1 cellular context compared by ENCODE assay signal in the genomic region with DNA sequence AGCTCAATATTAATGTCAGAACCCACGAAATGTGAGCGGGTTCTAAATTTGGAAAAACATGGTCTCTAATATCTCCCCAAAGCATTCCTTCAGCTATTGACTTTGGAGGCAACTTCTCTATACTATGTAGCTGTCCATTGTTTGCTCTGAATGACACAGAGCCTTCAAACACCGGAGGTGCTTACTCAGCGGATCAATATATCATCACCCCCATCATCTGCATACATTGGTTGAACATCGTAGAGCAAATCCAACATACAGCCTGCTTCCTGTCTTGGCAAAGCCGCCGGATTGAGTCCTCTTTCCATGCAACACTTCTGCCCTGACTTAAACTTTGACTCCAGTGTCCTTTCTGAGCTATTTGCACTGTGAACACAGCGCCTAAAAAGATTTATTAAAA.
A peak's percentile ranks its signal among the peaks of the same experiment; 100 is the strongest.
TF ChIP-seq lines count a peak whose summit lies in the region.

No MANE protein-coding gene starts in this region.

TF ChIP-seq in HepG2, 621 proteins besides CTCF, POLR2A, EP300 and RAD21 (continued from another document and continues in another):
- TF ChIP-seq, protein P1, sequence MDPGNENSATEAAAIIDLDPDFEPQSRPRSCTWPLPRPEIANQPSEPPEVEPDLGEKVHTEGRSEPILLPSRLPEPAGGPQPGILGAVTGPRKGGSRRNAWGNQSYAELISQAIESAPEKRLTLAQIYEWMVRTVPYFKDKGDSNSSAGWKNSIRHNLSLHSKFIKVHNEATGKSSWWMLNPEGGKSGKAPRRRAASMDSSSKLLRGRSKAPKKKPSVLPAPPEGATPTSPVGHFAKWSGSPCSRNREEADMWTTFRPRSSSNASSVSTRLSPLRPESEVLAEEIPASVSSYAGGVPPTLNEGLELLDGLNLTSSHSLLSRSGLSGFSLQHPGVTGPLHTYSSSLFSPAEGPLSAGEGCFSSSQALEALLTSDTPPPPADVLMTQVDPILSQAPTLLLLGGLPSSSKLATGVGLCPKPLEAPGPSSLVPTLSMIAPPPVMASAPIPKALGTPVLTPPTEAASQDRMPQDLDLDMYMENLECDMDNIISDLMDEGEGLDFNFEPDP (CRISPR knock-in tag; conservative IDR thresholded peaks at IDR 0.05): no peak
- no peak for TF ChIP-seq ZNF619 (CRISPR knock-in tag; IDR thresholded peaks at IDR 0.05)
- no peak for TF ChIP-seq THAP9 (CRISPR knock-in tag; IDR thresholded peaks at IDR 0.05; ENCODE audit: borderline replicate concordance)
- no peak for TF ChIP-seq ZNF777 (CRISPR knock-in tag; IDR thresholded peaks at IDR 0.05)
- no peak for TF ChIP-seq PITX1 (CRISPR knock-in tag; IDR thresholded peaks at IDR 0.05)
- TF ChIP-seq, protein P2, sequence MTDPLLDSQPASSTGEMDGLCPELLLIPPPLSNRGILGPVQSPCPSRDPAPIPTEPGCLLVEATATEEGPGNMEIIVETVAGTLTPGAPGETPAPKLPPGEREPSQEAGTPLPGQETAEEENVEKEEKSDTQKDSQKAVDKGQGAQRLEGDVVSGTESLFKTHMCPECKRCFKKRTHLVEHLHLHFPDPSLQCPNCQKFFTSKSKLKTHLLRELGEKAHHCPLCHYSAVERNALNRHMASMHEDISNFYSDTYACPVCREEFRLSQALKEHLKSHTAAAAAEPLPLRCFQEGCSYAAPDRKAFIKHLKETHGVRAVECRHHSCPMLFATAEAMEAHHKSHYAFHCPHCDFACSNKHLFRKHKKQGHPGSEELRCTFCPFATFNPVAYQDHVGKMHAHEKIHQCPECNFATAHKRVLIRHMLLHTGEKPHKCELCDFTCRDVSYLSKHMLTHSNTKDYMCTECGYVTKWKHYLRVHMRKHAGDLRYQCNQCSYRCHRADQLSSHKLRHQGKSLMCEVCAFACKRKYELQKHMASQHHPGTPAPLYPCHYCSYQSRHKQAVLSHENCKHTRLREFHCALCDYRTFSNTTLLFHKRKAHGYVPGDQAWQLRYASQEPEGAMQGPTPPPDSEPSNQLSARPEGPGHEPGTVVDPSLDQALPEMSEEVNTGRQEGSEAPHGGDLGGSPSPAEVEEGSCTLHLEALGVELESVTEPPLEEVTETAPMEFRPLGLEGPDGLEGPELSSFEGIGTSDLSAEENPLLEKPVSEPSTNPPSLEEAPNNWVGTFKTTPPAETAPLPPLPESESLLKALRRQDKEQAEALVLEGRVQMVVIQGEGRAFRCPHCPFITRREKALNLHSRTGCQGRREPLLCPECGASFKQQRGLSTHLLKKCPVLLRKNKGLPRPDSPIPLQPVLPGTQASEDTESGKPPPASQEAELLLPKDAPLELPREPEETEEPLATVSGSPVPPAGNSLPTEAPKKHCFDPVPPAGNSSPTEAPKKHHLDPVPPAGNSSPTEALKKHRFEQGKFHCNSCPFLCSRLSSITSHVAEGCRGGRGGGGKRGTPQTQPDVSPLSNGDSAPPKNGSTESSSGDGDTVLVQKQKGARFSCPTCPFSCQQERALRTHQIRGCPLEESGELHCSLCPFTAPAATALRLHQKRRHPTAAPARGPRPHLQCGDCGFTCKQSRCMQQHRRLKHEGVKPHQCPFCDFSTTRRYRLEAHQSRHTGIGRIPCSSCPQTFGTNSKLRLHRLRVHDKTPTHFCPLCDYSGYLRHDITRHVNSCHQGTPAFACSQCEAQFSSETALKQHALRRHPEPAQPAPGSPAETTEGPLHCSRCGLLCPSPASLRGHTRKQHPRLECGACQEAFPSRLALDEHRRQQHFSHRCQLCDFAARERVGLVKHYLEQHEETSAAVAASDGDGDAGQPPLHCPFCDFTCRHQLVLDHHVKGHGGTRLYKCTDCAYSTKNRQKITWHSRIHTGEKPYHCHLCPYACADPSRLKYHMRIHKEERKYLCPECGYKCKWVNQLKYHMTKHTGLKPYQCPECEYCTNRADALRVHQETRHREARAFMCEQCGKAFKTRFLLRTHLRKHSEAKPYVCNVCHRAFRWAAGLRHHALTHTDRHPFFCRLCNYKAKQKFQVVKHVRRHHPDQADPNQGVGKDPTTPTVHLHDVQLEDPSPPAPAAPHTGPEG (CRISPR knock-in tag; IDR thresholded peaks at IDR 0.05): no peak
- TF ChIP-seq FOXP1 (IDR thresholded peaks at IDR 0.05): no peak
- TF ChIP-seq FOXP1 (CRISPR knock-in tag; IDR thresholded peaks at IDR 0.05): peak; percentile 50; the same call in 1 of the 2 replicates
- no peak for TF ChIP-seq KLF11 (CRISPR knock-in tag; IDR thresholded peaks at IDR 0.05)
- TF ChIP-seq, protein P3, sequence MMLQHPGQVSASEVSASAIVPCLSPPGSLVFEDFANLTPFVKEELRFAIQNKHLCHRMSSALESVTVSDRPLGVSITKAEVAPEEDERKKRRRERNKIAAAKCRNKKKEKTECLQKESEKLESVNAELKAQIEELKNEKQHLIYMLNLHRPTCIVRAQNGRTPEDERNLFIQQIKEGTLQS (CRISPR knock-in tag; IDR thresholded peaks at IDR 0.05): peak; percentile 56; the same call in 1 of the 2 replicates
- TF ChIP-seq ONECUT2 (CRISPR knock-in tag; IDR thresholded peaks at IDR 0.05): peak; percentile 91
- TF ChIP-seq SKI (IDR thresholded peaks at IDR 0.05; ENCODE audit: partially characterized antibody): peak; percentile 26
- TF ChIP-seq NBN (conservative IDR thresholded peaks at IDR 0.05): no peak
- TF ChIP-seq SOX13 (IDR thresholded peaks at IDR 0.05): no peak
- peak in 1 of 2 experiments; percentile 79; a peak in 2 of 4 replicates for TF ChIP-seq SOX13 (CRISPR knock-in tag; conservative IDR thresholded peaks at IDR 0.05 in 1 of 2, IDR thresholded peaks at IDR 0.05 in 1 of 2)
- no peak for TF ChIP-seq SRY (CRISPR knock-in tag; IDR thresholded peaks at IDR 0.05)
- TF ChIP-seq ZNF780A (CRISPR knock-in tag; IDR thresholded peaks at IDR 0.05): no peak
- TF ChIP-seq MYC (CRISPR knock-in tag; IDR thresholded peaks at IDR 0.05; ENCODE audit: borderline replicate concordance): no peak
- no peak for TF ChIP-seq ZNF839 (CRISPR knock-in tag; IDR thresholded peaks at IDR 0.05; ENCODE audit: borderline replicate concordance)
- TF ChIP-seq KAT2B (IDR thresholded peaks at IDR 0.05; ENCODE audit: borderline replicate concordance, low read depth, low read length): 0 out of 2 replicates have a peak, but pooled peaks have one; percentile 24
- TF ChIP-seq NR2F6 (IDR thresholded peaks at IDR 0.05): peak; percentile 49; the same call in 1 of the 2 replicates
- 0 out of 2 replicates have a peak, but pooled peaks have one; percentile 28 for TF ChIP-seq NR2F6 (CRISPR knock-in tag; IDR thresholded peaks at IDR 0.05)
- no peak for TF ChIP-seq U2AF2 (IDR thresholded peaks at IDR 0.05; ENCODE audit: low read depth, low read length)
- TF ChIP-seq RARA (CRISPR knock-in tag; IDR thresholded peaks at IDR 0.05): peak; percentile 67
- TF ChIP-seq, protein P4, sequence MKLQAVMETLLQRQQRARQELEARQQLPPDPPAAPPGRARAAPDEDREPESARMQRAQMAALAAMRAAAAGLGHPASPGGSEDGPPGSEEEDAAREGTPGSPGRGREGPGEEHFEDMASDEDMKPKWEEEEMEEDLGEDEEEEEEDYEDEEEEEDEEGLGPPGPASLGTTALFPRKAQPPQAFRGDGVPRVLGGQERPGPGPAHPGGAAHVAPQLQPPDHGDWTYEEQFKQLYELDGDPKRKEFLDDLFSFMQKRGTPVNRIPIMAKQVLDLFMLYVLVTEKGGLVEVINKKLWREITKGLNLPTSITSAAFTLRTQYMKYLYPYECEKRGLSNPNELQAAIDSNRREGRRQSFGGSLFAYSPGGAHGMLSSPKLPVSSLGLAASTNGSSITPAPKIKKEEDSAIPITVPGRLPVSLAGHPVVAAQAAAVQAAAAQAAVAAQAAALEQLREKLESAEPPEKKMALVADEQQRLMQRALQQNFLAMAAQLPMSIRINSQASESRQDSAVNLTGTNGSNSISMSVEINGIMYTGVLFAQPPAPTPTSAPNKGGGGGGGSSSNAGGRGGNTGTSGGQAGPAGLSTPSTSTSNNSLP (IDR thresholded peaks at IDR 0.05; ENCODE audit: low read depth, low read length): peak; percentile 87
- peak; percentile 30; the same call in 1 of the 2 replicates for TF ChIP-seq RXRA (CRISPR knock-in tag; IDR thresholded peaks at IDR 0.05)
- TF ChIP-seq RCOR2 (CRISPR knock-in tag; IDR thresholded peaks at IDR 0.05): no peak
- peak; percentile 35; the same call in 1 of the 2 replicates for TF ChIP-seq THAP11 (CRISPR knock-in tag; IDR thresholded peaks at IDR 0.05)
- TF ChIP-seq ZNF12 (CRISPR knock-in tag; IDR thresholded peaks at IDR 0.05): 0 out of 2 replicates have a peak, but pooled peaks have one; percentile 43
- no peak for TF ChIP-seq THYN1 (CRISPR knock-in tag; IDR thresholded peaks at IDR 0.05; ENCODE audit: borderline replicate concordance, low read depth)
- no peak for TF ChIP-seq SMAD1 (CRISPR knock-in tag; IDR thresholded peaks at IDR 0.05; ENCODE audit: borderline replicate concordance, low read depth)
- TF ChIP-seq HIVEP1 (CRISPR knock-in tag; IDR thresholded peaks at IDR 0.05): no peak
- TF ChIP-seq, protein P5, sequence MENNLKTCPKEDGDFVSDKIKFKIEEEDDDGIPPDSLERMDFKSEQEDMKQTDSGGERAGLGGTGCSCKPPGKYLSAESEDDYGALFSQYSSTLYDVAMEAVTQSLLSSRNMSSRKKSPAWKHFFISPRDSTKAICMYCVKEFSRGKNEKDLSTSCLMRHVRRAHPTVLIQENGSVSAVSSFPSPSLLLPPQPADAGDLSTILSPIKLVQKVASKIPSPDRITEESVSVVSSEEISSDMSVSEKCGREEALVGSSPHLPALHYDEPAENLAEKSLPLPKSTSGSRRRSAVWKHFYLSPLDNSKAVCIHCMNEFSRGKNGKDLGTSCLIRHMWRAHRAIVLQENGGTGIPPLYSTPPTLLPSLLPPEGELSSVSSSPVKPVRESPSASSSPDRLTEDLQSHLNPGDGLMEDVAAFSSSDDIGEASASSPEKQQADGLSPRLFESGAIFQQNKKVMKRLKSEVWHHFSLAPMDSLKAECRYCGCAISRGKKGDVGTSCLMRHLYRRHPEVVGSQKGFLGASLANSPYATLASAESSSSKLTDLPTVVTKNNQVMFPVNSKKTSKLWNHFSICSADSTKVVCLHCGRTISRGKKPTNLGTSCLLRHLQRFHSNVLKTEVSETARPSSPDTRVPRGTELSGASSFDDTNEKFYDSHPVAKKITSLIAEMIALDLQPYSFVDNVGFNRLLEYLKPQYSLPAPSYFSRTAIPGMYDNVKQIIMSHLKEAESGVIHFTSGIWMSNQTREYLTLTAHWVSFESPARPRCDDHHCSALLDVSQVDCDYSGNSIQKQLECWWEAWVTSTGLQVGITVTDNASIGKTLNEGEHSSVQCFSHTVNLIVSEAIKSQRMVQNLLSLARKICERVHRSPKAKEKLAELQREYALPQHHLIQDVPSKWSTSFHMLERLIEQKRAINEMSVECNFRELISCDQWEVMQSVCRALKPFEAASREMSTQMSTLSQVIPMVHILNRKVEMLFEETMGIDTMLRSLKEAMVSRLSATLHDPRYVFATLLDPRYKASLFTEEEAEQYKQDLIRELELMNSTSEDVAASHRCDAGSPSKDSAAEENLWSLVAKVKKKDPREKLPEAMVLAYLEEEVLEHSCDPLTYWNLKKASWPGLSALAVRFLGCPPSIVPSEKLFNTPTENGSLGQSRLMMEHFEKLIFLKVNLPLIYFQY (CRISPR knock-in tag; IDR thresholded peaks at IDR 0.05; ENCODE audit: borderline replicate concordance): no peak
- TF ChIP-seq ZNF234 (CRISPR knock-in tag; conservative IDR thresholded peaks at IDR 0.05): no peak
- no peak for TF ChIP-seq LCORL (IDR thresholded peaks at IDR 0.05)
- peak; percentile 48; the same call in 1 of the 2 replicates for TF ChIP-seq LCORL (CRISPR knock-in tag; IDR thresholded peaks at IDR 0.05)
- TF ChIP-seq NONO (IDR thresholded peaks at IDR 0.05): no peak
- no peak for TF ChIP-seq NONO (CRISPR knock-in tag; conservative IDR thresholded peaks at IDR 0.05)
- no peak for TF ChIP-seq PHB2 (IDR thresholded peaks at IDR 0.05; ENCODE audit: partially characterized antibody)
- TF ChIP-seq ZNF639 (CRISPR knock-in tag; conservative IDR thresholded peaks at IDR 0.05): no peak
- TF ChIP-seq TBX3 (IDR thresholded peaks at IDR 0.05; ENCODE audit: borderline replicate concordance): peak; percentile 58; the same call in 1 of the 2 replicates
- TF ChIP-seq ZSCAN20 (CRISPR knock-in tag; IDR thresholded peaks at IDR 0.05; ENCODE audit: borderline replicate concordance): no peak
- TF ChIP-seq, protein P6, sequence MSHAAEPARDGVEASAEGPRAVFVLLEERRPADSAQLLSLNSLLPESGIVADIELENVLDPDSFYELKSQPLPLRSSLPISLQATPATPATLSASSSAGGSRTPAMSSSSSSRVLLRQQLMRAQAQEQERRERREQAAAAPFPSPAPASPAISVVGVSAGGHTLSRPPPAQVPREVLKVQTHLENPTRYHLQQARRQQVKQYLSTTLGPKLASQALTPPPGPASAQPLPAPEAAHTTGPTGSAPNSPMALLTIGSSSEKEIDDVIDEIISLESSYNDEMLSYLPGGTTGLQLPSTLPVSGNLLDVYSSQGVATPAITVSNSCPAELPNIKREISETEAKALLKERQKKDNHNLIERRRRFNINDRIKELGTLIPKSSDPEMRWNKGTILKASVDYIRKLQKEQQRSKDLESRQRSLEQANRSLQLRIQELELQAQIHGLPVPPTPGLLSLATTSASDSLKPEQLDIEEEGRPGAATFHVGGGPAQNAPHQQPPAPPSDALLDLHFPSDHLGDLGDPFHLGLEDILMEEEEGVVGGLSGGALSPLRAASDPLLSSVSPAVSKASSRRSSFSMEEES (CRISPR knock-in tag; IDR thresholded peaks at IDR 0.05): no peak
- TF ChIP-seq HNF4A (CRISPR knock-in tag; IDR thresholded peaks at IDR 0.05): peak; percentile 30
- TF ChIP-seq ZNF549 (CRISPR knock-in tag; IDR thresholded peaks at IDR 0.05): no peak
